Comparison of ENCODE assay signal across 8 cellular contexts in the genomic region with DNA sequence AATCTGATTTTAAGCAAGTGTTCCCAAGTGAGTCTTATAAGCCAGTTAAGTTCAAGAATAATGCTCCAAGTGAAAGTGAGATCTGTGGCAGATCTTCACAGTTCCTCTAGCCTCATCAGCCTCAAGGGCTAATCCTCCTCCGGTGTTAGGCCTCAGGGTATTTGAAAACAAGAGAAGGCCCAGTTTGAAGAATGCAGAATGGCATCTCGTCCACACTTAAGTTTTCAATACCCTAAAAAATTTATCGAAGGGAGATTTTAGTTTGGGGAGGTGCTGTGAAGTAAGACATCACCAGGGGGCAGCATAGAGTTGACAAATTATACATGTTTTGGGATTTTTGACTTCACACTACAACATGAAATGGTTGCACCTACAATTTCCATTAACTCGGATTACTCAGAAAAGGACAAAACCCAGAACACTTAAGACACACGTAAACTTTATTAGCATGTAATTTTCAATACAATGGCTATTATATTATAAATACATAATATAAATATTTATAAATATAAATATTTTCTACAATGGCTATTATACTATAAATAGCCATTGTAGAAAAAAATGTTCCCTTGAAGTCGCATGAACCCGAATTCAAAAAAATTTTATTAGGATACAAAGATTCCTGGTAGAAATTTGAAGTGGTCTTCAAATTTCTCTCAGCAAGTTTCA. TPM values are rescaled to one million over a fixed set of nuclear protein-coding genes. Genes with fewer than 3 reads are reported as not detected.
DNase-seq lines count a peak whose midpoint lies in the region; ATAC-seq and TF ChIP-seq lines count a peak whose summit lies in the region.

No MANE protein-coding gene starts in this region.

- no peaks in the 10 kb centered on the region for H3K79me2 ChIP-seq in OCI-LY1 (ENCODE audit: insufficient read depth, low read length)

- intact Hi-C loops in posterior vena cava (cut with DNase I): loop anchor here in 1 of 2 donors (5.0 kb wide), 1 partner anchor 975 kb away; no protein-coding TSS in a partner anchor

- H3K4me3 ChIP-seq in OCI-LY1 (ENCODE audit: low read depth, low read length, poor library complexity, severe bottlenecking) (no peak overlapping the region), adipocyte (ENCODE audit: low read length) (peak overlapping the region; percentile 12)

- ATAC-seq in HG03064 (IDR thresholded peaks at IDR 0.05; ENCODE audit: low read depth, unreplicated experiment): peak; percentile 21

- H3K36me3 ChIP-seq in OCI-LY1 (ENCODE audit: insufficient read depth, low read length) (no peaks in the 10 kb centered on the region), adipocyte (ENCODE audit: control insufficient read depth, insufficient read depth, low read length, severe bottlenecking) (no peaks in the 10 kb centered on the region)

- H3K4me2 ChIP-seq in OCI-LY1 (ENCODE audit: low read length): no peak overlapping the region

- H2AFZ ChIP-seq in OCI-LY1 (ENCODE audit: low read length): no peak overlapping the region

- no peaks in the 10 kb centered on the region for H3K9me3 ChIP-seq in OCI-LY1 (ENCODE audit: low read length)
- no peaks in the 10 kb centered on the region for H3K9me3 ChIP-seq in adipocyte (ENCODE audit: control insufficient read depth, low read length)

- peaks cover 2% of the 10 kb centered on the region; the same call in 1 of the 2 replicates for H3F3A ChIP-seq in OCI-LY1 (ENCODE audit: insufficient read depth, low read length)

- no peaks in the 10 kb centered on the region; the same call in 1 of the 2 replicates for H3K27me3 ChIP-seq in OCI-LY1 (ENCODE audit: insufficient read depth, low read length)
- H3K27me3 ChIP-seq in adipocyte (replicated peaks; ENCODE audit: control insufficient read depth, insufficient read depth, low read length): peaks cover 55% of the 10 kb centered on the region

- H3K9ac ChIP-seq in OCI-LY1 (ENCODE audit: low read length) (no peak overlapping the region), adipocyte (ENCODE audit: low read length) (no peak overlapping the region)

- no peaks in the 10 kb centered on the region for H3K9me2 ChIP-seq in OCI-LY1 (ENCODE audit: low read depth, low read length)

- no peaks in the 10 kb centered on the region for H4K20me1 ChIP-seq in OCI-LY1 (ENCODE audit: insufficient read depth, low read length)

- H3K4me1 ChIP-seq in OCI-LY1 (ENCODE audit: insufficient read depth, low read length, severe bottlenecking) (peaks cover 9% of the 10 kb centered on the region), adipocyte (ENCODE audit: control insufficient read depth, insufficient read depth, low read length) (peaks cover 5% of the 10 kb centered on the region)

- DNase-seq in AML-193 (lab: John Stamatoyannopoulos, UW) (peak; percentile 63 to 76), adipocyte (ENCODE audit: low read depth) (peak; percentile 79), iris pigment epithelial cell (ENCODE audit: low read depth) (peak; percentile 26), posterior vena cava (ENCODE audit: low spot score) (no peak)
- DNase-seq in stimulated activated CD4-positive, alpha-beta T cell treated with anti-CD3 and anti-CD28 coated beads, Interleukin-4, amount 100 ng/mL, for 24 hours: peak; percentile 57

- no peak overlapping the region for H3K27ac ChIP-seq in OCI-LY1 (ENCODE audit: low read depth, low read length, poor library complexity, severe bottlenecking)

- TF ChIP-seq CTCF in GM12874 (IDR thresholded peaks at IDR 0.05; ENCODE audit: insufficient read depth, low read depth, low read length) (peak; percentile 57), OCI-LY1 (IDR thresholded peaks at IDR 0.05; ENCODE audit: low read length) (peak; percentile 75; the same call in 1 of the 2 replicates)

RNA-seq across cellular contexts. Expression of a gene that starts 2.3 kb away (rescaled TPM):
- total RNA-seq in posterior vena cava: under 1 TPM in 1 of 2 donors, not detected in 1; 0.28 TPM

RNA-seq across cellular contexts. Expression of a gene that starts 45.2 kb away (rescaled TPM):
- total RNA-seq in posterior vena cava: not detected
